ENCODE assay signal across 29 cellular contexts in genomic region chr4:76892601-76893000, GRCh38. TPM values are rescaled to one million over a fixed set of nuclear protein-coding genes. Genes with fewer than 3 reads are reported as not detected.
DNase-seq lines count a peak whose midpoint lies in the region; ATAC-seq and TF ChIP-seq lines count a peak whose summit lies in the region.
"Had no signal": no experiment of that assay in that cellular context is flagged by ENCODE, and none has a peak within 500 bp of the region (broad histone marks: within the 10 kb centered on the region; RNA-seq: fewer than 3 reads in every experiment).

No MANE protein-coding gene starts in this region.

- no peaks in the 10 kb centered on the region for H3K4me1 ChIP-seq in breast epithelium
- peaks cover 9% of the 10 kb centered on the region for H3K4me1 ChIP-seq in lower lobe of right lung
- H3K4me1 ChIP-seq in endodermal cell (ENCODE audit: control insufficient read depth, insufficient read depth, low read length) = no peaks in the 10 kb centered on the region
- H3K4me1 ChIP-seq in naive thymus-derived CD4-positive, alpha-beta T cell (ENCODE audit: control insufficient read depth in 2 of 2, insufficient read depth in 2 of 2, low read length in 2 of 2) = no peaks in the 10 kb centered on the region
- H3K4me1 ChIP-seq: parathyroid adenoma had no signal

- H3K27ac Mint-ChIP-seq in MCF 10A (ENCODE audit: low read depth, unreplicated experiment) = no peak overlapping the region
- no peak overlapping the region for H3K27ac Mint-ChIP-seq in endodermal cell
- no peak overlapping the region for H3K27ac Mint-ChIP-seq in naive thymus-derived CD4-positive, alpha-beta T cell
- H3K27ac Mint-ChIP-seq in activated CD4-positive, alpha-beta T cell treated with anti-CD3 and anti-CD28 coated beads, Interleukin-2, amount 10 ng/mL, durations not matched to agents 24 days and 14 days = no peak overlapping the region
- H3K27ac Mint-ChIP-seq: activated naive CD4-positive, alpha-beta T cell treated with anti-CD3 and anti-CD28 coated beads, Interleukin-2, amount 10 ng/mL, durations not matched to agents 7 days and 5 days; activated T-cell treated with anti-CD3 and anti-CD28 coated beads, Interleukin-2, amount 50 U/mL, for 72 hours; CD4-positive, alpha-beta T cell; stimulated activated naive CD8-positive, alpha-beta T cell treated with anti-CD3 and anti-CD28 coated beads, Interleukin-15, Interleukin-2, amounts not matched to agents 100 ng/mL and 50 ng/mL, for 24 hours; T-helper 1 cell treated with Interleukin-12 subunit alpha and Interleukin-12 subunit beta and Interleukin-4 antibody, amounts not matched to agents 30 μg/mL and 1 μg/mL, for 36 hours had no signal

- CTCF ChIA-PET in MCF 10A (lab: Yijun Ruan, JAX) = interaction anchor here (0.5 to 1.3 kb wide), 3 partner anchors 103 to 1061 kb away, joined by 3 to 4 read pairs (median 3); no protein-coding TSS in a partner anchor
- CTCF ChIA-PET in naive thymus-derived CD4-positive, alpha-beta T cell (lab: Charles Lee) = interaction anchor here (1.2 kb wide), 1 partner anchor 36 kb away, joined by 3 read pairs; no protein-coding TSS in a partner anchor

- POLR2A ChIA-PET in MCF 10A (lab: Yijun Ruan, JAX) = interaction anchor here (0.7 to 1.6 kb wide), 4 partner anchors 11 to 107 kb away, joined by 3 to 4 read pairs (median 4); no protein-coding TSS in a partner anchor
- POLR2A ChIA-PET in naive thymus-derived CD4-positive, alpha-beta T cell (lab: Charles Lee) = no interaction called here

- H3K27me3 ChIP-seq in breast epithelium = no peaks in the 10 kb centered on the region
- H3K27me3 ChIP-seq in lower lobe of right lung (ENCODE audit: low read depth) = peaks cover 21% of the 10 kb centered on the region
- peaks cover 72% of the 10 kb centered on the region for H3K27me3 ChIP-seq in endodermal cell (ENCODE audit: control insufficient read depth, insufficient read depth, low read length, poor library complexity, severe bottlenecking)
- H3K27me3 ChIP-seq in naive thymus-derived CD4-positive, alpha-beta T cell (ENCODE audit: control insufficient read depth in 2 of 2, insufficient read depth in 2 of 2, low read length in 2 of 2) = no peaks in the 10 kb centered on the region
- H3K27me3 ChIP-seq: right lobe of liver, thyroid gland had no signal

- peak; percentile 42 for DNase-seq in MCF 10A (ENCODE audit: unreplicated experiment)
- DNase-seq in breast epithelium (ENCODE audit: low spot score in 2 of 2) = no peak
- peak; percentile 98 for DNase-seq in epithelial cell of prostate (ENCODE audit: low read depth, low spot score)
- no peak for DNase-seq in lower lobe of right lung
- DNase-seq in endodermal cell = no peak
- DNase-seq in NCI-H1092 treated with DMSO at 0.1 percent for 48 hours (lab: John Stamatoyannopoulos, UW) = no peak
- no peak for DNase-seq in naive thymus-derived CD4-positive, alpha-beta T cell
- no peak for DNase-seq in activated CD4-positive, alpha-beta T cell treated with anti-CD3 and anti-CD28 coated beads, Interleukin-2, amount 10 ng/mL, durations not matched to agents 24 days and 14 days
- DNase-seq: 8988T; activated naive CD4-positive, alpha-beta T cell treated with anti-CD3 and anti-CD28 coated beads, Interleukin-2, amount 10 ng/mL, durations not matched to agents 7 days and 5 days; activated T-cell treated with anti-CD3 and anti-CD28 coated beads, Interleukin-2, amount 50 U/mL, for 72 hours; CD4-positive, alpha-beta T cell; central memory CD4-positive, alpha-beta T cell; dermis blood vessel endothelial cell; DMS 273 treated with DMSO at 0.1 percent for 48 hours; heart right ventricle; left ventricle myocardium superior; NCI-H1694; NCI-H2171; NCI-H510A treated with DMSO at 0.1 percent for 48 hours; NK-92 treated with Interleukin-12 subunit alpha and Interleukin-12 subunit beta, amount 100 ng/mL, for 24 hours; Peyer's patch; right lobe of liver; stimulated activated CD4-positive, alpha-beta T cell treated with anti-CD3 and anti-CD28 coated beads, Interleukin-15, amount 100 ng/mL, for 24 hours; thyroid gland had no signal

- peaks cover 12% of the 10 kb centered on the region for H3K4me1 Mint-ChIP-seq in MCF 10A (ENCODE audit: insufficient read depth, unreplicated experiment)
- H3K4me1 Mint-ChIP-seq in endodermal cell = peaks cover 3% of the 10 kb centered on the region
- no peaks in the 10 kb centered on the region for H3K4me1 Mint-ChIP-seq in naive thymus-derived CD4-positive, alpha-beta T cell
- H3K4me1 Mint-ChIP-seq in activated CD4-positive, alpha-beta T cell treated with anti-CD3 and anti-CD28 coated beads, Interleukin-2, amount 10 ng/mL, durations not matched to agents 24 days and 14 days = no peaks in the 10 kb centered on the region
- H3K4me1 Mint-ChIP-seq: activated naive CD4-positive, alpha-beta T cell treated with anti-CD3 and anti-CD28 coated beads, Interleukin-2, amount 10 ng/mL, durations not matched to agents 7 days and 5 days; neural crest cell had no signal

- no peak overlapping the region for H3K9ac ChIP-seq in endodermal cell (ENCODE audit: extremely low read depth, low read length, poor library complexity, severe bottlenecking)
- H3K9ac ChIP-seq: parathyroid adenoma had no signal

- intact Hi-C loops in MCF 10A (cut with micrococcal nuclease) (no loop called here), breast epithelium (cut with DNase I; ENCODE audit: low total_unique reads) (no loop called here), lower lobe of right lung (cut with DNase I) (no loop called here)
- intact Hi-C loops in naive thymus-derived CD4-positive, alpha-beta T cell (cut with micrococcal nuclease) = no loop called here
- intact Hi-C loops in activated CD4-positive, alpha-beta T cell treated with anti-CD3 and anti-CD28 coated beads, Interleukin-2, amount 10 ng/mL, durations not matched to agents 24 days and 14 days (cut with micrococcal nuclease) = no loop called here

- ATAC-seq in lower lobe of right lung = peak; percentile 70 to 74
- no peak for ATAC-seq in naive thymus-derived CD4-positive, alpha-beta T cell
- ATAC-seq: activated T-cell treated with anti-CD3 and anti-CD28 coated beads, Interleukin-2, amount 50 U/mL, for 72 hours; heart right ventricle; left ventricle myocardium superior had no signal

- H3K27me3 Mint-ChIP-seq in MCF 10A (ENCODE audit: insufficient read depth, unreplicated experiment) (no peaks in the 10 kb centered on the region), endodermal cell (ENCODE audit: insufficient read depth) (peaks cover 65% of the 10 kb centered on the region)
- H3K27me3 Mint-ChIP-seq in naive thymus-derived CD4-positive, alpha-beta T cell = peaks cover 7 to 50% (median 12%) of the 10 kb centered on the region in 5 donors
- H3K27me3 Mint-ChIP-seq in activated CD4-positive, alpha-beta T cell treated with anti-CD3 and anti-CD28 coated beads, Interleukin-2, amount 10 ng/mL, durations not matched to agents 24 days and 14 days = peaks cover 40% of the 10 kb centered on the region

- no peaks in the 10 kb centered on the region for H3K36me3 Mint-ChIP-seq in MCF 10A (ENCODE audit: insufficient read depth, unreplicated experiment)
- no peaks in the 10 kb centered on the region for H3K36me3 Mint-ChIP-seq in endodermal cell (ENCODE audit: low read depth)
- no peaks in the 10 kb centered on the region for H3K36me3 Mint-ChIP-seq in naive thymus-derived CD4-positive, alpha-beta T cell
- H3K36me3 Mint-ChIP-seq in activated CD4-positive, alpha-beta T cell treated with anti-CD3 and anti-CD28 coated beads, Interleukin-2, amount 10 ng/mL, durations not matched to agents 24 days and 14 days (ENCODE audit: low read depth) = no peaks in the 10 kb centered on the region
- H3K36me3 Mint-ChIP-seq: activated naive CD4-positive, alpha-beta T cell treated with anti-CD3 and anti-CD28 coated beads, Interleukin-2, amount 10 ng/mL, durations not matched to agents 7 days and 5 days had no signal

- no peaks in the 10 kb centered on the region for H3K36me3 ChIP-seq in breast epithelium
- no peaks in the 10 kb centered on the region for H3K36me3 ChIP-seq in lower lobe of right lung
- H3K36me3 ChIP-seq in endodermal cell (ENCODE audit: control insufficient read depth, insufficient read depth, low read length) = no peaks in the 10 kb centered on the region
- no peaks in the 10 kb centered on the region for H3K36me3 ChIP-seq in naive thymus-derived CD4-positive, alpha-beta T cell (ENCODE audit: control insufficient read depth in 2 of 3, insufficient read depth in 3 of 3, low read length in 3 of 3)
- H3K36me3 ChIP-seq: heart right ventricle, Peyer's patch, right lobe of liver, thyroid gland had no signal

- H3K4me3 ChIP-seq in breast epithelium = no peak overlapping the region
- H3K4me3 ChIP-seq in lower lobe of right lung = no peak overlapping the region
- H3K4me3 ChIP-seq in endodermal cell (ENCODE audit: low read length) = no peak overlapping the region
- H3K4me3 ChIP-seq in naive thymus-derived CD4-positive, alpha-beta T cell (ENCODE audit: low read length) = no peak overlapping the region
- H3K4me3 ChIP-seq: heart right ventricle, Peyer's patch, right lobe of liver, thyroid gland had no signal

- TF ChIP-seq POLR2A in breast epithelium (IDR thresholded peaks at IDR 0.05) = no peak

- H3K9me3 ChIP-seq in breast epithelium (no peaks in the 10 kb centered on the region), lower lobe of right lung (no peaks in the 10 kb centered on the region), endodermal cell (ENCODE audit: control insufficient read depth, low read length) (no peaks in the 10 kb centered on the region)
- H3K9me3 ChIP-seq in naive thymus-derived CD4-positive, alpha-beta T cell (ENCODE audit: control insufficient read depth in 2 of 3, low read length in 3 of 3) = no peaks in the 10 kb centered on the region
- H3K9me3 ChIP-seq: heart right ventricle, Peyer's patch, right lobe of liver, thyroid gland had no signal

- TF ChIP-seq CTCF in MCF 10A (IDR thresholded peaks at IDR 0.05; ENCODE audit: unreplicated experiment) (no peak), breast epithelium (IDR thresholded peaks at IDR 0.05) (no peak), lower lobe of right lung (IDR thresholded peaks at IDR 0.05) (no peak), endodermal cell (conservative IDR thresholded peaks at IDR 0.05) (no peak)

- no peak overlapping the region for H3K4me3 Mint-ChIP-seq in MCF 10A (ENCODE audit: unreplicated experiment)
- no peak overlapping the region for H3K4me3 Mint-ChIP-seq in endodermal cell
- no peak overlapping the region for H3K4me3 Mint-ChIP-seq in naive thymus-derived CD4-positive, alpha-beta T cell
- H3K4me3 Mint-ChIP-seq in activated CD4-positive, alpha-beta T cell treated with anti-CD3 and anti-CD28 coated beads, Interleukin-2, amount 10 ng/mL, durations not matched to agents 24 days and 14 days = no peak overlapping the region
- H3K4me3 Mint-ChIP-seq: activated naive CD4-positive, alpha-beta T cell treated with anti-CD3 and anti-CD28 coated beads, Interleukin-2, amount 10 ng/mL, durations not matched to agents 7 days and 5 days; activated T-cell treated with anti-CD3 and anti-CD28 coated beads, Interleukin-2, amount 50 U/mL, for 72 hours; CD4-positive, alpha-beta T cell; neural crest cell; stimulated activated naive CD8-positive, alpha-beta T cell treated with anti-CD3 and anti-CD28 coated beads, Interleukin-15, Interleukin-2, amounts not matched to agents 100 ng/mL and 50 ng/mL, for 24 hours; T-helper 1 cell treated with Interleukin-12 subunit alpha and Interleukin-12 subunit beta and Interleukin-4 antibody, amounts not matched to agents 30 μg/mL and 1 μg/mL, for 36 hours had no signal

- no peak overlapping the region for H3K27ac ChIP-seq in breast epithelium
- H3K27ac ChIP-seq in epithelial cell of prostate = peak overlapping the region; percentile 90
- H3K27ac ChIP-seq in lower lobe of right lung = no peak overlapping the region
- no peak overlapping the region for H3K27ac ChIP-seq in endodermal cell (ENCODE audit: low read depth, low read length)
- H3K27ac ChIP-seq in naive thymus-derived CD4-positive, alpha-beta T cell (ENCODE audit: low read depth, low read length) = no peak overlapping the region
- H3K27ac ChIP-seq: heart right ventricle, parathyroid adenoma, Peyer's patch, right lobe of liver, thyroid gland had no signal

- H3K9me3 Mint-ChIP-seq in MCF 10A (ENCODE audit: unreplicated experiment) (no peaks in the 10 kb centered on the region), endodermal cell (no peaks in the 10 kb centered on the region)
- no peaks in the 10 kb centered on the region for H3K9me3 Mint-ChIP-seq in naive thymus-derived CD4-positive, alpha-beta T cell
- no peaks in the 10 kb centered on the region for H3K9me3 Mint-ChIP-seq in activated CD4-positive, alpha-beta T cell treated with anti-CD3 and anti-CD28 coated beads, Interleukin-2, amount 10 ng/mL, durations not matched to agents 24 days and 14 days
- H3K9me3 Mint-ChIP-seq: activated naive CD4-positive, alpha-beta T cell treated with anti-CD3 and anti-CD28 coated beads, Interleukin-2, amount 10 ng/mL, durations not matched to agents 7 days and 5 days; activated T-cell treated with anti-CD3 and anti-CD28 coated beads, Interleukin-2, amount 50 U/mL, for 72 hours; CD4-positive, alpha-beta T cell; neural crest cell; stimulated activated naive CD8-positive, alpha-beta T cell treated with anti-CD3 and anti-CD28 coated beads, Interleukin-15, Interleukin-2, amounts not matched to agents 100 ng/mL and 50 ng/mL, for 24 hours; T-helper 1 cell treated with Interleukin-12 subunit alpha and Interleukin-12 subunit beta and Interleukin-4 antibody, amounts not matched to agents 30 μg/mL and 1 μg/mL, for 36 hours had no signal

- 91 to 100% methylated on average over 2 to 3 of the region's 3 CpGs for WGBS in endodermal cell (ENCODE audit: insufficient coverage in 1 of 2, insufficient read length in 1 of 2), 2 experiments

- no TSS peak for BruUV-seq in MCF 10A (replicated peaks; lab: Mats Ljungman, UMichigan)

RNA-seq across cellular contexts. Expression of gene SOWAHB, which starts 5.3 kb away (rescaled TPM):
- total RNA-seq in MCF 10A (2022) = 0.12 and 0.58 TPM in 2 replicates
- total RNA-seq in breast epithelium = 1 to 10 TPM in 2 of 3 donors, not detected in 1; 2.9 to 5.3 TPM
- 2.4 TPM for total RNA-seq in lower lobe of right lung
- 1 to 10 TPM; 1.2 to 2.6 TPM for total RNA-seq in endodermal cell
- 0.50 TPM for polyA plus RNA-seq in endodermal cell (2013, experiment 1 of 2)
- polyA plus RNA-seq in endodermal cell (2013, experiment 2 of 2) = 0.46 TPM
- total RNA-seq in naive thymus-derived CD4-positive, alpha-beta T cell = not detected
- under 1 TPM in 1 of 2 donors, not detected in 1; 0.05 TPM for polyA plus RNA-seq in naive thymus-derived CD4-positive, alpha-beta T cell
- not detected in 2 replicates for total RNA-seq in activated CD4-positive, alpha-beta T cell treated with anti-CD3 and anti-CD28 coated beads, Interleukin-2, amount 10 ng/mL, durations not matched to agents 24 days and 14 days
- total RNA-seq: activated T-cell treated with anti-CD3 and anti-CD28 coated beads, Interleukin-2, amount 50 U/mL, for 72 hours; CD4-positive, alpha-beta T cell; left ventricle myocardium superior; neural crest cell had no signal
- polyA plus RNA-seq: heart right ventricle had no signal

RNA-seq across cellular contexts. Expression of gene SEPTIN11, which starts 57.0 kb away (rescaled TPM):
- total RNA-seq in MCF 10A (2022) = 57.1 and 82.7 TPM in 2 replicates
- 100 to 1,000 TPM in 2 of 3 donors, 10 to 100 TPM in 1; 78.6 to 362 (median 329) TPM for total RNA-seq in breast epithelium
- total RNA-seq in lower lobe of right lung = 127 TPM
- 100 to 1,000 TPM; 102 to 116 TPM for total RNA-seq in endodermal cell
- 130 TPM for polyA plus RNA-seq in endodermal cell (2013, experiment 1 of 2)
- 129 TPM for polyA plus RNA-seq in endodermal cell (2013, experiment 2 of 2)
- total RNA-seq in naive thymus-derived CD4-positive, alpha-beta T cell = 10 to 100 TPM; 12.2 to 29.3 (median 20.3) TPM
- 10 to 100 TPM in 1 of 2 donors, 1 to 10 TPM in 1; 9.2 to 16.3 TPM for polyA plus RNA-seq in naive thymus-derived CD4-positive, alpha-beta T cell
- 15.4 and 17.0 TPM in 2 replicates for total RNA-seq in activated CD4-positive, alpha-beta T cell treated with anti-CD3 and anti-CD28 coated beads, Interleukin-2, amount 10 ng/mL, durations not matched to agents 24 days and 14 days

Comparison
In these comparisons a context has a peak if more than half of its experiments do, and no peak if none do; other contexts are left out.
1. DNase-seq: peak in MCF 10A (single experiment) and epithelial cell of prostate (single experiment); none in breast epithelium (0 of 2), lower lobe of right lung (single experiment), endodermal cell (single experiment), NCI-H1092 treated with DMSO at 0.1 percent for 48 hours (single experiment), naive thymus-derived CD4-positive, alpha-beta T cell (0 of 9) and activated CD4-positive, alpha-beta T cell treated with anti-CD3 and anti-CD28 coated beads, Interleukin-2, amount 10 ng/mL, durations not matched to agents 24 days and 14 days (single experiment).